Comparison of ENCODE assay signal across 8 cellular contexts in the genomic region with DNA sequence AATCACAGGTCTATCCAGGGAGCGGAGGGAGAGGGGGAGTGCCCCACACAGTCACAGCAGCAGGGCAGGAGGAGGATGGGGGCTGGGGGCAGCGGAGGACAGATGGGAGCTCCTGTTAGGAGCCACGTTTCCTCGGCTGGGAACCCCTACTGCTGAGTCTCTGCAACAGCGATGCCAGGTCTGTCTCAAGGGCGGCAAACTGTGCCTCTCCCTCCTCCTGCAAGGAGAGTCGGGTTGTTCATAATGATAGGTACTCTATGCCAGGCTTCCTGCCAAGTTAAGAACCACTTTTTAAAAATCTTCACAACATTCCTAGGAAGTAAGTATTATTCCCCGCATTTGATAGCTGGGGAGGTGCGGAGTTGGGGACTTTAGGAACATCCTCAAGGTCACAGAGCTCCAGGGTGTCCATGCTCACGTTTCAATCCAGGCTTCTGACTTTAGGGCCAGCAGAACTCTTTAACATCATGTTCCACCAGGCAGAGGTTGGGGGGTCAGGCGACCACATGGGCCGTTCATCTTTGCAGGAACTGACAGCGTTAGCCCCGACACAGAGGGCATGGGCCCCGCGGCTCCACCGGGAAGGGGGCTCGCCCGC.
A peak's percentile ranks its signal among the peaks of the same experiment; 100 is the strongest.
DNase-seq lines count a peak whose midpoint lies in the region; ATAC-seq and TF ChIP-seq lines count a peak whose summit lies in the region.

No MANE protein-coding gene starts in this region.

- peaks cover 16% of the 10 kb centered on the region for H3F3A ChIP-seq in smooth muscle cell (ENCODE audit: low read depth)

- H3K9me3 ChIP-seq in adrenal gland (replicated peaks in 1 of 3), result no peaks in the 10 kb centered on the region
- H3K9me3 ChIP-seq in iPS-20b (ENCODE audit: insufficient read depth, low read depth, low read length), result no peaks in the 10 kb centered on the region
- H3K9me3 ChIP-seq in smooth muscle cell (replicated peaks; ENCODE audit: low read depth), result no peaks in the 10 kb centered on the region

- intact Hi-C loops in adrenal gland (cut with DNase I), result loop anchor here (2.0 to 10.0 kb wide), 4 partner anchors 97 to 517 kb away; a partner anchor contains a TSS

- WGBS in adrenal gland, 4 donors, result 15 to 42% (median 22%) methylated on average over 10 to 19 of the region's 19 CpGs
- 28% methylated on average over 19 of the region's 19 CpGs for WGBS in smooth muscle cell (ENCODE audit: low lambda C conversion rate)

- peaks cover 5 to 29% of the 10 kb centered on the region in 2 donors for H3K4me1 ChIP-seq in adrenal gland (replicated peaks in 1 of 2)
- peaks cover 14% of the 10 kb centered on the region; the same call in 1 of the 2 replicates for H3K4me1 ChIP-seq in iPS-20b (ENCODE audit: insufficient read depth, low read length)
- H3K4me1 ChIP-seq in smooth muscle cell (ENCODE audit: low read depth), result peaks cover 27% of the 10 kb centered on the region

- no peaks in the 10 kb centered on the region for H4K20me1 ChIP-seq in smooth muscle cell (ENCODE audit: low read depth)

- H3K27ac ChIP-seq in adrenal gland, result peak overlapping the region; percentile 53 to 95 (median 92)
- H3K27ac ChIP-seq in iPS-20b (ENCODE audit: low read length), result no peak overlapping the region
- H3K27ac ChIP-seq in smooth muscle cell (ENCODE audit: low read depth), result peak overlapping the region; percentile 93

- peak overlapping the region; percentile 89 for H3K4me2 ChIP-seq in smooth muscle cell

- H3K36me3 ChIP-seq in adrenal gland (replicated peaks in 1 of 2) (no peaks in the 10 kb centered on the region), iPS-20b (ENCODE audit: insufficient read depth, low read depth, low read length) (no peaks in the 10 kb centered on the region), smooth muscle cell (ENCODE audit: low read depth) (no peaks in the 10 kb centered on the region)

- H3K4me3 ChIP-seq in adrenal gland (peak overlapping the region in 2 of 4 donors; percentile 54 to 66), iPS-20b (ENCODE audit: low read length) (peak overlapping the region; percentile 67), smooth muscle cell (peak overlapping the region; percentile 58)

- TF ChIP-seq CTCF in adrenal gland (IDR thresholded peaks at IDR 0.05) (peak in 1 of 6 experiments; percentile 8), smooth muscle cell (IDR thresholded peaks at IDR 0.05; ENCODE audit: borderline replicate concordance, insufficient read depth, poor library complexity, severe bottlenecking) (no peak)

- H3K27me3 ChIP-seq in adrenal gland (no peaks in the 10 kb centered on the region), iPS-20b (ENCODE audit: insufficient read depth, low read length) (peaks cover 23% of the 10 kb centered on the region), smooth muscle cell (ENCODE audit: low read depth) (no peaks in the 10 kb centered on the region)

- ATAC-seq in GM18867 (IDR thresholded peaks at IDR 0.05; ENCODE audit: unreplicated experiment), result no peak

- TF ChIP-seq POLR2A in adrenal gland (IDR thresholded peaks at IDR 0.05), result no peak

- H2AFZ ChIP-seq in smooth muscle cell (ENCODE audit: low read depth), result peak overlapping the region; percentile 84

- peak; percentile 30 for DNase-seq in NCI-H345 (lab: John Stamatoyannopoulos, UW)
- DNase-seq in NCI-H345 treated with DMSO at 0.1 percent for 48 hours (lab: John Stamatoyannopoulos, UW; ENCODE audit: unreplicated experiment), result no peak
- DNase-seq in NCI-H1694 (lab: John Stamatoyannopoulos, UW), result peak; percentile 75
- peak; percentile 31 to 77 (median 51) for DNase-seq in adrenal gland
- DNase-seq in smooth muscle cell (lab: John Stamatoyannopoulos, UW; ENCODE audit: unreplicated experiment), result no peak
- DNase-seq in stimulated activated CD8-positive, alpha-beta memory T cell treated with anti-CD3 and anti-CD28 coated beads, Interleukin-4, amount 100 ng/mL, for 48 hours, result no peak

- peak overlapping the region; percentile 64; the same call in 1 of the 2 replicates for H3K9ac ChIP-seq in iPS-20b (ENCODE audit: low read depth, low read length)
- peak overlapping the region; percentile 90 for H3K9ac ChIP-seq in smooth muscle cell (ENCODE audit: low read depth)

- H3K79me2 ChIP-seq in smooth muscle cell (ENCODE audit: low read depth), result no peaks in the 10 kb centered on the region

Comparison
In these comparisons a context has a peak if more than half of its experiments do, and no peak if none do; other contexts are left out.
1. DNase-seq: peak in NCI-H345 (single experiment), NCI-H1694 (single experiment) and adrenal gland (7 of 7); none in NCI-H345 treated with DMSO at 0.1 percent for 48 hours (single experiment), smooth muscle cell (single experiment) and stimulated activated CD8-positive, alpha-beta memory T cell treated with anti-CD3 and anti-CD28 coated beads, Interleukin-4, amount 100 ng/mL, for 48 hours (single experiment).